In genomic region chr3:71581451-71581980, GRCh38 we compare ENCODE assay signal across 8 cellular contexts. TPM values are rescaled to one million over a fixed set of nuclear protein-coding genes. Genes with fewer than 3 reads are reported as not detected.
DNase-seq lines count a peak whose midpoint lies in the region; ATAC-seq and TF ChIP-seq lines count a peak whose summit lies in the region.

No MANE protein-coding gene starts in this region.

- intact Hi-C loops in dorsolateral prefrontal cortex (cut with DNase I) (loop anchor here (5.0 to 10.0 kb wide), 8 partner anchors 117 to 1517 kb away; no protein-coding TSS in a partner anchor), lower lobe of right lung (cut with DNase I) (no loop called here)

- ATAC-seq in lower lobe of right lung (peak; percentile 7 to 31), HG03460 (IDR thresholded peaks at IDR 0.05; ENCODE audit: unreplicated experiment) (no peak)

- H3K4me3 ChIP-seq in dorsolateral prefrontal cortex = peak overlapping the region; percentile 68 to 93 (median 83)
- H3K4me3 ChIP-seq in lower lobe of right lung = peak overlapping the region; percentile 85

- peak in 6 of 56 donors; percentile 10 to 24 (median 12) for TF ChIP-seq CTCF in dorsolateral prefrontal cortex (IDR thresholded peaks at IDR 0.05 in 54 of 56, conservative IDR thresholded peaks at IDR 0.05 in 2 of 56; ENCODE audit: low read depth in 1 of 56, partially characterized antibody in 56 of 56)
- TF ChIP-seq CTCF in lower lobe of right lung (IDR thresholded peaks at IDR 0.05) = no peak

- H3K27me3 ChIP-seq in dorsolateral prefrontal cortex (no peaks in the 10 kb centered on the region), lower lobe of right lung (ENCODE audit: low read depth) (no peaks in the 10 kb centered on the region)

- H3K36me3 ChIP-seq in lower lobe of right lung = no peaks in the 10 kb centered on the region

- DNase-seq in NCI-H1417 (lab: John Stamatoyannopoulos, UW) (peak; percentile 38 to 68 (median 62)), NCI-H1417 treated with DMSO at 0.1 percent for 48 hours (lab: John Stamatoyannopoulos, UW) (no peak), dorsolateral prefrontal cortex (peak in 6 of 10 donors; percentile 20 to 65 (median 41)), lower lobe of right lung (peak; percentile 73), SW480 (ENCODE audit: low spot score) (no peak)
- peak; percentile 57 for DNase-seq in activated CD4-positive, CD25-positive, alpha-beta regulatory T cell treated with anti-CD3 and anti-CD28 coated beads, Interleukin-2, amount 50 U/mL, for 72 hours
- DNase-seq in stimulated activated CD8-positive, alpha-beta memory T cell treated with anti-CD3 and anti-CD28 coated beads, Interleukin-4, amount 100 ng/mL, for 24 hours (ENCODE audit: low read depth) = peak; percentile 11

- H3K9me3 ChIP-seq in lower lobe of right lung = no peaks in the 10 kb centered on the region

- peak overlapping the region in 58 of 59 donors; percentile 75 to 100 (median 98) for H3K27ac ChIP-seq in dorsolateral prefrontal cortex
- peak overlapping the region; percentile 93 for H3K27ac ChIP-seq in lower lobe of right lung

- H3K4me1 ChIP-seq in lower lobe of right lung = peaks cover 63% of the 10 kb centered on the region

RNA-seq across cellular contexts. Expression of gene FOXP1, which starts 2.0 kb away (rescaled TPM):
- total RNA-seq in dorsolateral prefrontal cortex = 100 to 1,000 TPM in 108 of 120 experiments, 10 to 100 TPM in 12; 84.2 to 160 (median 118) TPM
- total RNA-seq in lower lobe of right lung = 138 TPM

Comparison
In these comparisons a context has a peak if more than half of its experiments do, and no peak if none do; other contexts are left out.
1. DNase-seq: peak in NCI-H1417 (3 of 3), activated CD4-positive, CD25-positive, alpha-beta regulatory T cell treated with anti-CD3 and anti-CD28 coated beads, Interleukin-2, amount 50 U/mL, for 72 hours (single experiment), dorsolateral prefrontal cortex (6 of 10), lower lobe of right lung (single experiment) and stimulated activated CD8-positive, alpha-beta memory T cell treated with anti-CD3 and anti-CD28 coated beads, Interleukin-4, amount 100 ng/mL, for 24 hours (single experiment); none in NCI-H1417 treated with DMSO at 0.1 percent for 48 hours (single experiment) and SW480 (single experiment).